8 cellular contexts compared by ENCODE assay signal in the genomic region with DNA sequence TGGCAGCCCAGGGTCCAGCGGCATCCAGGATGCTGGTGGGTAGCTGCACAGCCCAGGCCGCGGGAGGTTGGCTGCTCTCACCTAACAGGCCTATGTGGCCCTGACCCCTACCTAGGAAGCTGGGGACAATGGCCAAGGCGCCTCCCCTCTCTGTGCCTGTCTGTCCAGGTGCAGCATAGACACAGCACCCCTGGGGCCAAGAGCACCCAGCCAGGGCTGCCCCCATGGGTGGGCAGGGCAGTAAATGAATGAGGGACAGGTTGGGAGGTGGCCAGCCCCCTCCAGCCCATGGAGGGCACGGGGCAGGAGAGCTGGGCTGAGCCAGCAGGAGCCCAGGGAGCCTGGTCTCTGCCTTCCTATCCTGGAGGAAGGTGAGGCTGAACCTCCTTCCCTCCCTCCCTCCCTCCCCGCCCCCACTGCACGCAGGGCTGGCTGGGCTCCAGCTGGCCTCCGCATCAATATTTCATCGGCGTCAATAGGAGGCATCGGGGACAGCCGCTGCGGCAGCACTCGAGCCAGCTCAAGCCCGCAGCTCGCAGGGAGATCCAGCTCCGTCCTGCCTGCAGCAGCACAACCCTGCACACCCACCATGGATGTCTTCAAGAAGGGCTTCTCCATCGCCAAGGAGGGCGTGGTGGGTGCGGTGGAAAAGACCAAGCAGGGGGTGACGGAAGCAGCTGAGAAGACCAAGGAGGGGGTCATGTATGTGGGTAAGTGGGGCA. TPM values are rescaled to one million over a fixed set of nuclear protein-coding genes. Genes with fewer than 3 reads are reported as not detected.
DNase-seq lines count a peak whose midpoint lies in the region; ATAC-seq, FAIRE-seq and TF ChIP-seq lines count a peak whose summit lies in the region.

TSS of gene SNCG (plus strand) at position 491 of the 722 bp plus-strand sequence. CDS start at position 590, 99 bp downstream.

- peak; percentile 45 for DNase-seq in astrocyte of the hippocampus (ENCODE audit: low read depth, low spot score)
- no peak for DNase-seq in keratinocyte (ENCODE audit: low read depth, low spot score)
- peak; percentile 76 for DNase-seq in spleen
- DNase-seq in GDM1 (lab: John Stamatoyannopoulos, UW) = no peak
- no peak for DNase-seq in HK-2 (ENCODE audit: unreplicated experiment)

- intact Hi-C loops in spleen (cut with DNase I; ENCODE audit: low total_unique reads) = no loop called here

- 36 to 55% (median 50%) methylated on average over 13 to 21 of the region's 21 CpGs for WGBS in spleen, 5 donors

- H3K4me3 ChIP-seq in HUES48 (ENCODE audit: low read depth, low read length) = no peak within 1 kb of the TSS
- peak within 1 kb of the TSS; percentile 11 to 43 (median 40) for H3K4me3 ChIP-seq in keratinocyte (ENCODE audit: control insufficient read depth in 2 of 3, extremely low read depth in 1 of 3, insufficient read depth in 2 of 3, low read depth in 1 of 3, low read length in 3 of 3)
- peak within 1 kb of the TSS; percentile 27 to 72 (median 50) for H3K4me3 ChIP-seq in spleen

- TF ChIP-seq POLR2A in spleen (IDR thresholded peaks at IDR 0.05) = no peak

- dilution Hi-C loops in keratinocyte (cut with MboI; ENCODE audit: extremely low pct_ligation_motif_present, low sequenced_read_pairs) = no loop called here

- H3K9ac ChIP-seq in HUES48 (ENCODE audit: low read depth, low read length) = no peak within 1 kb of the TSS
- peak within 1 kb of the TSS; percentile 73 for H3K9ac ChIP-seq in keratinocyte (ENCODE audit: control insufficient read depth, extremely low read depth, insufficient read depth, low read length)

- TF ChIP-seq CTCF in keratinocyte (optimal IDR thresholded peaks at IDR 0.05 in 1 of 3, IDR thresholded peaks at IDR 0.05 in 1 of 3, conservative IDR thresholded peaks at IDR 0.05 in 1 of 3; ENCODE audit: extremely low read depth in 1 of 3, insufficient read depth in 2 of 3, low read length in 3 of 3) (no peak), spleen (IDR thresholded peaks at IDR 0.05 in 8 of 11, conservative IDR thresholded peaks at IDR 0.05 in 3 of 11) (no peak)

- H3K79me2 ChIP-seq in keratinocyte (ENCODE audit: control insufficient read depth, insufficient read depth, low read length) = peaks cover 9% of the 10 kb centered on the region

- H3K9me1 ChIP-seq in keratinocyte (ENCODE audit: control insufficient read depth, extremely low read depth, insufficient read depth, low read length) = no peaks in the 10 kb centered on the region

- peaks cover 45% of the 10 kb centered on the region for H3K4me1 ChIP-seq in HUES48 (ENCODE audit: control insufficient read depth, insufficient read depth, low read length)
- H3K4me1 ChIP-seq in keratinocyte (ENCODE audit: control insufficient read depth, extremely low read depth, insufficient read depth, low read length) = peaks cover 40% of the 10 kb centered on the region
- H3K4me1 ChIP-seq in spleen = peaks cover 8 to 70% (median 43%) of the 10 kb centered on the region in 6 donors

- H3K9me3 ChIP-seq in HUES48 (ENCODE audit: control insufficient read depth, insufficient read depth, low read length) (no peaks in the 10 kb centered on the region), keratinocyte (ENCODE audit: control insufficient read depth, low read depth, low read length) (no peaks in the 10 kb centered on the region), spleen (peaks cover 0 to 8% (median 3%) of the 10 kb centered on the region in 8 donors)

- H4K20me1 ChIP-seq in keratinocyte (ENCODE audit: control insufficient read depth, extremely low read depth, insufficient read depth, low read length) = peaks cover 3% of the 10 kb centered on the region

- H3K27me3 ChIP-seq in HUES48 (ENCODE audit: control insufficient read depth, insufficient read depth, low read length) (no peaks in the 10 kb centered on the region), keratinocyte (ENCODE audit: control insufficient read depth, extremely low read depth, insufficient read depth, low read length) (no peaks in the 10 kb centered on the region), spleen (replicated peaks in 1 of 7) (peaks cover 0 to 22% (median 0%) of the 10 kb centered on the region in 7 donors)

- ATAC-seq in GM19023 (IDR thresholded peaks at IDR 0.05; ENCODE audit: unreplicated experiment) (no peak), GM18519 (IDR thresholded peaks at IDR 0.05; ENCODE audit: low FRiP score, unreplicated experiment) (no peak)

- peak within 1 kb of the TSS; percentile 87 for H3K4me2 ChIP-seq in keratinocyte (ENCODE audit: control insufficient read depth, extremely low read depth, insufficient read depth, low read depth, low read length)

- H2AFZ ChIP-seq in keratinocyte (ENCODE audit: control insufficient read depth, low read length) = peak within 1 kb of the TSS; percentile 68

- no peaks in the 10 kb centered on the region for H3K36me3 ChIP-seq in HUES48 (ENCODE audit: control insufficient read depth, insufficient read depth, low read length)
- no peaks in the 10 kb centered on the region for H3K36me3 ChIP-seq in keratinocyte (ENCODE audit: control insufficient read depth in 2 of 2, extremely low read depth in 1 of 2, insufficient read depth in 2 of 2, low read length in 2 of 2)
- H3K36me3 ChIP-seq in spleen = peaks cover 0 to 19% (median 0%) of the 10 kb centered on the region in 6 donors

- peak within 1 kb of the TSS; percentile 31 for H3K27ac ChIP-seq in HUES48 (ENCODE audit: low read depth, low read length)
- H3K27ac ChIP-seq in keratinocyte (ENCODE audit: control insufficient read depth, insufficient read depth, low read length) = peak within 1 kb of the TSS; percentile 78
- H3K27ac ChIP-seq in spleen = peak within 1 kb of the TSS; percentile 41 to 87 (median 76)

- no peak for FAIRE-seq in keratinocyte (lab: Jason Lieb, UNC)

RNA-seq across cellular contexts. Expression of gene SNCG, which starts in this region (rescaled TPM):
- polyA plus RNA-seq in keratinocyte (6.8 to 13.1 TPM (median 7.2 TPM) in 3 replicates), spleen (100 to 1,000 TPM in 1 of 3 donors, 10 to 100 TPM in 2; 84.3 to 127 (median 98.9) TPM)
- 3.0 TPM for polyA plus RNA-seq in keratinocyte (2011; ENCODE audit: low read depth)
- 8.3 and 15.1 TPM in 2 replicates for polyA plus RNA-seq in keratinocyte (2011; cell fraction: cytosol; rRNA removed)
- 4.4 and 4.6 TPM in 2 replicates for polyA plus RNA-seq in keratinocyte (2011; cell fraction: nucleus; rRNA removed)
- 7.6 and 14.8 TPM in 2 replicates for polyA plus RNA-seq in keratinocyte (2012; ENCODE audit: low replicate concordance)
- 1.6 to 3.5 TPM in 2 of 3 replicates, not detected in the other for polyA minus RNA-seq in keratinocyte
- 9.0 TPM for polyA minus RNA-seq in keratinocyte (2011; cell fraction: cytosol; rRNA and poly(A)+ RNA removed)
- 0.74 TPM in 1 of 2 replicates, not detected in the other for polyA minus RNA-seq in keratinocyte (2011; cell fraction: nucleus; rRNA and poly(A)+ RNA removed)
- 10 to 100 TPM; 19.9 to 83.0 (median 69.4) TPM for total RNA-seq in spleen

Comparison
In these comparisons a context has a peak if more than half of its experiments do, and no peak if none do; other contexts are left out.
1. RNA of gene SNCG (polyA plus RNA-seq): 84.3 to 127 TPM in spleen; 3.0 to 15.1 TPM in keratinocyte; every median in the first group is over 4 times any median in the second.
2. DNase-seq: peak in astrocyte of the hippocampus (single experiment) and spleen (single experiment); none in keratinocyte (single experiment), GDM1 (single experiment) and HK-2 (single experiment).
3. Peak in every context shown above with its lines, with median percentiles within 50 percentile points of each other: H3K27ac ChIP-seq.